In the genomic region with DNA sequence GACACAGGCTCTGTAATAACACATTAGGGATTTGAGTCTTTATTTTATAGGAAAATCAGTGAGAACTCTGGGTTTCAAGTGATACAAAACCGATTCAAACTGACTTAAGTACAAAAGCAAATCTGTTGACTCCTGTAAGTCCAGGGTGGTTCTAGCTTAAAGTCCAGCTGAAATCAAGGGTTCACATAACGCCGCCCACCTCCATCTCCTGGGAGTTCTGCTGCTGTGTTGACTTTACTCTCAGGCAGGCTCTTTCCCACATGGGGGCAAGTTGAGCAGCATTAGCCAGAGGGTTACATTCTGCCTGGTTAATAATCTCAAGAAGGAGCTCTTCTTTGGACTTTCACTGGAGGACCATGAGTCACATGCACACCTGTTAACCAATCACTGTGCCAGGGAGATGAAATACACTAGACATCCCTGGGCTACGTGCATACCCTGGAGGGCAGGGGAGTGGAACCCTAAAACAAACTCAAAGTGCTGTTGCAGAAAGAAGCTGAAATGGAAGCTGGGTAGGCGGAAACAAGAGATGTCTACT, we compare ENCODE assay signal across 1 cellular context.
TF ChIP-seq lines count a peak whose summit lies in the region.

No MANE protein-coding gene starts in this region.

TF ChIP-seq in HepG2, 621 proteins besides CTCF, POLR2A, EP300 and RAD21 (continued from another document and continues in another):
- TF ChIP-seq, protein P1, sequence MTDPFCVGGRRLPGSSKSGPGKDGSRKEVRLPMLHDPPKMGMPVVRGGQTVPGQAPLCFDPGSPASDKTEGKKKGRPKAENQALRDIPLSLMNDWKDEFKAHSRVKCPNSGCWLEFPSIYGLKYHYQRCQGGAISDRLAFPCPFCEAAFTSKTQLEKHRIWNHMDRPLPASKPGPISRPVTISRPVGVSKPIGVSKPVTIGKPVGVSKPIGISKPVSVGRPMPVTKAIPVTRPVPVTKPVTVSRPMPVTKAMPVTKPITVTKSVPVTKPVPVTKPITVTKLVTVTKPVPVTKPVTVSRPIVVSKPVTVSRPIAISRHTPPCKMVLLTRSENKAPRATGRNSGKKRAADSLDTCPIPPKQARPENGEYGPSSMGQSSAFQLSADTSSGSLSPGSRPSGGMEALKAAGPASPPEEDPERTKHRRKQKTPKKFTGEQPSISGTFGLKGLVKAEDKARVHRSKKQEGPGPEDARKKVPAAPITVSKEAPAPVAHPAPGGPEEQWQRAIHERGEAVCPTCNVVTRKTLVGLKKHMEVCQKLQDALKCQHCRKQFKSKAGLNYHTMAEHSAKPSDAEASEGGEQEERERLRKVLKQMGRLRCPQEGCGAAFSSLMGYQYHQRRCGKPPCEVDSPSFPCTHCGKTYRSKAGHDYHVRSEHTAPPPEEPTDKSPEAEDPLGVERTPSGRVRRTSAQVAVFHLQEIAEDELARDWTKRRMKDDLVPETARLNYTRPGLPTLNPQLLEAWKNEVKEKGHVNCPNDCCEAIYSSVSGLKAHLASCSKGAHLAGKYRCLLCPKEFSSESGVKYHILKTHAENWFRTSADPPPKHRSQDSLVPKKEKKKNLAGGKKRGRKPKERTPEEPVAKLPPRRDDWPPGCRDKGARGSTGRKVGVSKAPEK (CRISPR knock-in tag; IDR thresholded peaks at IDR 0.05; ENCODE audit: borderline replicate concordance) = no peak
- TF ChIP-seq CREM (IDR thresholded peaks at IDR 0.05) = 0 out of 2 replicates have a peak, but pooled peaks have one; percentile 48
- TF ChIP-seq CREM (CRISPR knock-in tag; IDR thresholded peaks at IDR 0.05) = no peak
- no peak for TF ChIP-seq RFX1 (IDR thresholded peaks at IDR 0.05)
- TF ChIP-seq PRMT3 (CRISPR knock-in tag; IDR thresholded peaks at IDR 0.05; ENCODE audit: borderline replicate concordance, low read depth) = no peak
- no peak for TF ChIP-seq MBNL3 (CRISPR knock-in tag; conservative IDR thresholded peaks at IDR 0.05)
- TF ChIP-seq, protein P2, sequence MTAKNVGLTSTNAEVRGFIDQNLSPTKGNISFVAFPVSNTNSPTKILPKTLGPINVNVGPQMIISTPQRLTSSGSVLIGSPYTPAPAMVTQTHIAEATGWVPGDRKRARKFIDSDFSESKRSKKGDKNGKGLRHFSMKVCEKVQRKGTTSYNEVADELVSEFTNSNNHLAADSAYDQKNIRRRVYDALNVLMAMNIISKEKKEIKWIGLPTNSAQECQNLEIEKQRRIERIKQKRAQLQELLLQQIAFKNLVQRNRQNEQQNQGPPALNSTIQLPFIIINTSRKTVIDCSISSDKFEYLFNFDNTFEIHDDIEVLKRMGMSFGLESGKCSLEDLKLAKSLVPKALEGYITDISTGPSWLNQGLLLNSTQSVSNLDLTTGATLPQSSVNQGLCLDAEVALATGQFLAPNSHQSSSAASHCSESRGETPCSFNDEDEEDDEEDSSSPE (CRISPR knock-in tag; IDR thresholded peaks at IDR 0.05) = 0 out of 2 replicates have a peak, but pooled peaks have one; percentile 7
- TF ChIP-seq MAFG (CRISPR knock-in tag; IDR thresholded peaks at IDR 0.05) = no peak
- TF ChIP-seq PAX8 (CRISPR knock-in tag; IDR thresholded peaks at IDR 0.05; ENCODE audit: borderline replicate concordance) = no peak
- no peak; the same call in 1 of the 2 replicates for TF ChIP-seq KDM5A (IDR thresholded peaks at IDR 0.05; ENCODE audit: borderline replicate concordance, low read length)
- TF ChIP-seq, protein P3, sequence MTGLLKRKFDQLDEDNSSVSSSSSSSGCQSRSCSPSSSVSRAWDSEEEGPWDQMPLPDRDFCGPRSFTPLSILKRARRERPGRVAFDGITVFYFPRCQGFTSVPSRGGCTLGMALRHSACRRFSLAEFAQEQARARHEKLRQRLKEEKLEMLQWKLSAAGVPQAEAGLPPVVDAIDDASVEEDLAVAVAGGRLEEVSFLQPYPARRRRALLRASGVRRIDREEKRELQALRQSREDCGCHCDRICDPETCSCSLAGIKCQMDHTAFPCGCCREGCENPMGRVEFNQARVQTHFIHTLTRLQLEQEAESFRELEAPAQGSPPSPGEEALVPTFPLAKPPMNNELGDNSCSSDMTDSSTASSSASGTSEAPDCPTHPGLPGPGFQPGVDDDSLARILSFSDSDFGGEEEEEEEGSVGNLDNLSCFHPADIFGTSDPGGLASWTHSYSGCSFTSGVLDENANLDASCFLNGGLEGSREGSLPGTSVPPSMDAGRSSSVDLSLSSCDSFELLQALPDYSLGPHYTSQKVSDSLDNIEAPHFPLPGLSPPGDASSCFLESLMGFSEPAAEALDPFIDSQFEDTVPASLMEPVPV (CRISPR knock-in tag; IDR thresholded peaks at IDR 0.05) = no peak
- peak; percentile 73 for TF ChIP-seq ASH2L (IDR thresholded peaks at IDR 0.05; ENCODE audit: insufficient read length, low read depth, low read length)
- TF ChIP-seq, protein P4, sequence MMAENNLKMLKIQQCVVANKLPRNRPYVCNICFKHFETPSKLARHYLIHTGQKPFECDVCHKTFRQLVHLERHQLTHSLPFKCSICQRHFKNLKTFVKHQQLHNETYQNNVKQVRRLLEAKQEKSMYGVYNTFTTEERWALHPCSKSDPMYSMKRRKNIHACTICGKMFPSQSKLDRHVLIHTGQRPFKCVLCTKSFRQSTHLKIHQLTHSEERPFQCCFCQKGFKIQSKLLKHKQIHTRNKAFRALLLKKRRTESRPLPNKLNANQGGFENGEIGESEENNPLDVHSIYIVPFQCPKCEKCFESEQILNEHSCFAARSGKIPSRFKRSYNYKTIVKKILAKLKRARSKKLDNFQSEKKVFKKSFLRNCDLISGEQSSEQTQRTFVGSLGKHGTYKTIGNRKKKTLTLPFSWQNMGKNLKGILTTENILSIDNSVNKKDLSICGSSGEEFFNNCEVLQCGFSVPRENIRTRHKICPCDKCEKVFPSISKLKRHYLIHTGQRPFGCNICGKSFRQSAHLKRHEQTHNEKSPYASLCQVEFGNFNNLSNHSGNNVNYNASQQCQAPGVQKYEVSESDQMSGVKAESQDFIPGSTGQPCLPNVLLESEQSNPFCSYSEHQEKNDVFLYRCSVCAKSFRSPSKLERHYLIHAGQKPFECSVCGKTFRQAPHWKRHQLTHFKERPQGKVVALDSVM (CRISPR knock-in tag; IDR thresholded peaks at IDR 0.05) = no peak
- TF ChIP-seq RNF2 (conservative IDR thresholded peaks at IDR 0.05; ENCODE audit: low read depth) = no peak
- no peak for TF ChIP-seq NBN (conservative IDR thresholded peaks at IDR 0.05)
- no peak for TF ChIP-seq MTA3 (CRISPR knock-in tag; IDR thresholded peaks at IDR 0.05)
- TF ChIP-seq FOSL1 (CRISPR knock-in tag; IDR thresholded peaks at IDR 0.05; ENCODE audit: borderline replicate concordance) = no peak
- TF ChIP-seq, protein P5, sequence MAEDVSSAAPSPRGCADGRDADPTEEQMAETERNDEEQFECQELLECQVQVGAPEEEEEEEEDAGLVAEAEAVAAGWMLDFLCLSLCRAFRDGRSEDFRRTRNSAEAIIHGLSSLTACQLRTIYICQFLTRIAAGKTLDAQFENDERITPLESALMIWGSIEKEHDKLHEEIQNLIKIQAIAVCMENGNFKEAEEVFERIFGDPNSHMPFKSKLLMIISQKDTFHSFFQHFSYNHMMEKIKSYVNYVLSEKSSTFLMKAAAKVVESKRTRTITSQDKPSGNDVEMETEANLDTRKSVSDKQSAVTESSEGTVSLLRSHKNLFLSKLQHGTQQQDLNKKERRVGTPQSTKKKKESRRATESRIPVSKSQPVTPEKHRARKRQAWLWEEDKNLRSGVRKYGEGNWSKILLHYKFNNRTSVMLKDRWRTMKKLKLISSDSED (CRISPR knock-in tag; IDR thresholded peaks at IDR 0.05) = no peak
- no peak for TF ChIP-seq ZNF562 (CRISPR knock-in tag; IDR thresholded peaks at IDR 0.05; ENCODE audit: borderline replicate concordance)
- TF ChIP-seq ZNF274 (CRISPR knock-in tag; IDR thresholded peaks at IDR 0.05) = no peak
- no peak for TF ChIP-seq ZSCAN22 (CRISPR knock-in tag; IDR thresholded peaks at IDR 0.05)
- TF ChIP-seq, protein P6, sequence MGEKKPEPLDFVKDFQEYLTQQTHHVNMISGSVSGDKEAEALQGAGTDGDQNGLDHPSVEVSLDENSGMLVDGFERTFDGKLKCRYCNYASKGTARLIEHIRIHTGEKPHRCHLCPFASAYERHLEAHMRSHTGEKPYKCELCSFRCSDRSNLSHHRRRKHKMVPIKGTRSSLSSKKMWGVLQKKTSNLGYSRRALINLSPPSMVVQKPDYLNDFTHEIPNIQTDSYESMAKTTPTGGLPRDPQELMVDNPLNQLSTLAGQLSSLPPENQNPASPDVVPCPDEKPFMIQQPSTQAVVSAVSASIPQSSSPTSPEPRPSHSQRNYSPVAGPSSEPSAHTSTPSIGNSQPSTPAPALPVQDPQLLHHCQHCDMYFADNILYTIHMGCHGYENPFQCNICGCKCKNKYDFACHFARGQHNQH (CRISPR knock-in tag; IDR thresholded peaks at IDR 0.05) = peak; percentile 69; the same call in 1 of the 2 replicates
- 0 out of 2 replicates have a peak, but pooled peaks have one; percentile 38 for TF ChIP-seq ZMYM2 (CRISPR knock-in tag; IDR thresholded peaks at IDR 0.05)
- 0 out of 2 replicates have a peak, but pooled peaks have one; percentile 32 for TF ChIP-seq PHF20 (CRISPR knock-in tag; IDR thresholded peaks at IDR 0.05)
- TF ChIP-seq, protein P7, sequence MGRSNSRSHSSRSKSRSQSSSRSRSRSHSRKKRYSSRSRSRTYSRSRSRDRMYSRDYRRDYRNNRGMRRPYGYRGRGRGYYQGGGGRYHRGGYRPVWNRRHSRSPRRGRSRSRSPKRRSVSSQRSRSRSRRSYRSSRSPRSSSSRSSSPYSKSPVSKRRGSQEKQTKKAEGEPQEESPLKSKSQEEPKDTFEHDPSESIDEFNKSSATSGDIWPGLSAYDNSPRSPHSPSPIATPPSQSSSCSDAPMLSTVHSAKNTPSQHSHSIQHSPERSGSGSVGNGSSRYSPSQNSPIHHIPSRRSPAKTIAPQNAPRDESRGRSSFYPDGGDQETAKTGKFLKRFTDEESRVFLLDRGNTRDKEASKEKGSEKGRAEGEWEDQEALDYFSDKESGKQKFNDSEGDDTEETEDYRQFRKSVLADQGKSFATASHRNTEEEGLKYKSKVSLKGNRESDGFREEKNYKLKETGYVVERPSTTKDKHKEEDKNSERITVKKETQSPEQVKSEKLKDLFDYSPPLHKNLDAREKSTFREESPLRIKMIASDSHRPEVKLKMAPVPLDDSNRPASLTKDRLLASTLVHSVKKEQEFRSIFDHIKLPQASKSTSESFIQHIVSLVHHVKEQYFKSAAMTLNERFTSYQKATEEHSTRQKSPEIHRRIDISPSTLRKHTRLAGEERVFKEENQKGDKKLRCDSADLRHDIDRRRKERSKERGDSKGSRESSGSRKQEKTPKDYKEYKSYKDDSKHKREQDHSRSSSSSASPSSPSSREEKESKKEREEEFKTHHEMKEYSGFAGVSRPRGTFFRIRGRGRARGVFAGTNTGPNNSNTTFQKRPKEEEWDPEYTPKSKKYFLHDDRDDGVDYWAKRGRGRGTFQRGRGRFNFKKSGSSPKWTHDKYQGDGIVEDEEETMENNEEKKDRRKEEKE (IDR thresholded peaks at IDR 0.05) = no peak
- TF ChIP-seq ZNF431 (CRISPR knock-in tag; IDR thresholded peaks at IDR 0.05; ENCODE audit: borderline replicate concordance, low read depth) = peak; percentile 86; the same call in 1 of the 2 replicates
- TF ChIP-seq SKI (IDR thresholded peaks at IDR 0.05; ENCODE audit: partially characterized antibody) = no peak
- no peak for TF ChIP-seq ZIK1 (CRISPR knock-in tag; IDR thresholded peaks at IDR 0.05; ENCODE audit: borderline replicate concordance, low read depth)
- TF ChIP-seq, protein P8, sequence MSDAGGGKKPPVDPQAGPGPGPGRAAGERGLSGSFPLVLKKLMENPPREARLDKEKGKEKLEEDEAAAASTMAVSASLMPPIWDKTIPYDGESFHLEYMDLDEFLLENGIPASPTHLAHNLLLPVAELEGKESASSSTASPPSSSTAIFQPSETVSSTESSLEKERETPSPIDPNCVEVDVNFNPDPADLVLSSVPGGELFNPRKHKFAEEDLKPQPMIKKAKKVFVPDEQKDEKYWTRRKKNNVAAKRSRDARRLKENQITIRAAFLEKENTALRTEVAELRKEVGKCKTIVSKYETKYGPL (CRISPR knock-in tag; IDR thresholded peaks at IDR 0.05) = no peak
- TF ChIP-seq KLF6 (CRISPR knock-in tag; IDR thresholded peaks at IDR 0.05) = no peak
- TF ChIP-seq, protein P9, sequence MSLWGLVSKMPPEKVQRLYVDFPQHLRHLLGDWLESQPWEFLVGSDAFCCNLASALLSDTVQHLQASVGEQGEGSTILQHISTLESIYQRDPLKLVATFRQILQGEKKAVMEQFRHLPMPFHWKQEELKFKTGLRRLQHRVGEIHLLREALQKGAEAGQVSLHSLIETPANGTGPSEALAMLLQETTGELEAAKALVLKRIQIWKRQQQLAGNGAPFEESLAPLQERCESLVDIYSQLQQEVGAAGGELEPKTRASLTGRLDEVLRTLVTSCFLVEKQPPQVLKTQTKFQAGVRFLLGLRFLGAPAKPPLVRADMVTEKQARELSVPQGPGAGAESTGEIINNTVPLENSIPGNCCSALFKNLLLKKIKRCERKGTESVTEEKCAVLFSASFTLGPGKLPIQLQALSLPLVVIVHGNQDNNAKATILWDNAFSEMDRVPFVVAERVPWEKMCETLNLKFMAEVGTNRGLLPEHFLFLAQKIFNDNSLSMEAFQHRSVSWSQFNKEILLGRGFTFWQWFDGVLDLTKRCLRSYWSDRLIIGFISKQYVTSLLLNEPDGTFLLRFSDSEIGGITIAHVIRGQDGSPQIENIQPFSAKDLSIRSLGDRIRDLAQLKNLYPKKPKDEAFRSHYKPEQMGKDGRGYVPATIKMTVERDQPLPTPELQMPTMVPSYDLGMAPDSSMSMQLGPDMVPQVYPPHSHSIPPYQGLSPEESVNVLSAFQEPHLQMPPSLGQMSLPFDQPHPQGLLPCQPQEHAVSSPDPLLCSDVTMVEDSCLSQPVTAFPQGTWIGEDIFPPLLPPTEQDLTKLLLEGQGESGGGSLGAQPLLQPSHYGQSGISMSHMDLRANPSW (CRISPR knock-in tag; IDR thresholded peaks at IDR 0.05; ENCODE audit: borderline replicate concordance) = no peak; the same call in 1 of the 2 replicates
- TF ChIP-seq SMAD1 (CRISPR knock-in tag; IDR thresholded peaks at IDR 0.05; ENCODE audit: borderline replicate concordance, low read depth) = no peak
- no peak for TF ChIP-seq CCAR2 (optimal IDR thresholded peaks at IDR 0.05; ENCODE audit: low read depth, low read length)
- peak; percentile 62; the same call in 1 of the 2 replicates for TF ChIP-seq FOXO1 (CRISPR knock-in tag; IDR thresholded peaks at IDR 0.05)
- no peak for TF ChIP-seq ZNF577 (CRISPR knock-in tag; IDR thresholded peaks at IDR 0.05; ENCODE audit: borderline replicate concordance, low read depth)
- no peak for TF ChIP-seq NCOA2 (CRISPR knock-in tag; IDR thresholded peaks at IDR 0.05)
- no peak for TF ChIP-seq SNRNP70 (IDR thresholded peaks at IDR 0.05; ENCODE audit: low read depth, low read length)
- TF ChIP-seq GTF3A (CRISPR knock-in tag; conservative IDR thresholded peaks at IDR 0.05) = no peak
- no peak for TF ChIP-seq ZNF17 (CRISPR knock-in tag; IDR thresholded peaks at IDR 0.05)
- TF ChIP-seq ZNF564 (CRISPR knock-in tag; IDR thresholded peaks at IDR 0.05) = 0 out of 2 replicates have a peak, but pooled peaks have one; percentile 47
- no peak for TF ChIP-seq EZH2 (conservative IDR thresholded peaks at IDR 0.05; ENCODE audit: low read depth, low read length)
- no peak for TF ChIP-seq TCF12 (IDR thresholded peaks at IDR 0.05)
- no peak for TF ChIP-seq TCF12 (CRISPR knock-in tag; IDR thresholded peaks at IDR 0.05)
- no peak for TF ChIP-seq ZZZ3 (CRISPR knock-in tag; IDR thresholded peaks at IDR 0.05; ENCODE audit: borderline replicate concordance)
- no peak for TF ChIP-seq THYN1 (CRISPR knock-in tag; IDR thresholded peaks at IDR 0.05; ENCODE audit: borderline replicate concordance, low read depth)
